Comparison of ENCODE assay signal across 11 cellular contexts in the genomic region with DNA sequence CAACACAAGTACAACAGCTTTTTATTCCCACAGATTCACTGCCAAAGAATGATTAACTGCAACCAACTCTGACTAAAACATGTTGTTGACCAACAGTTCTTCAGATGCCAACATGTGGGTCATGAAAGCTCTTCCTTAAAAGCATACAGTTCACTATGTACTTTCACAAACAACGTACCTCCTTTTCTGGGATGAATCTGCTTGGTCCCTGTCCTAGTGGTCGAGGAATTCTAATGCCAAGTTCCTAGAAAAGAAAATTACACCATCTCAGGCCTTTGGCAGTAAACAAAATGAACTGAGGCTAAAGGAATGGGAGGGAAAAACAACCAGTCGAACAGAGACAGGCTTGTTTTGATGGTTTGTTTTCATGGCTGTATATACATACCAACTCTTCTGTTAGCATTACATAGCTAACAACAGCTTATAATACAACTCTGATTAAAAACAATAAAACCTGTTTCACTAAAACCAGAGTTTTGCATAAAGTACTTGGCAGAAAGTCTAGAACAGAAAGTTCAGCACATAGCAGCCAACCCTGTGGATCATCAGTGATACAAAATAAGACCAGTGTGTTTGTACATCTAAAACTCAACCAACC.
A peak's percentile ranks its signal among the peaks of the same experiment; 100 is the strongest.
DNase-seq lines count a peak whose midpoint lies in the region; ATAC-seq, FAIRE-seq and TF ChIP-seq lines count a peak whose summit lies in the region.
"Had no signal": no experiment of that assay in that cellular context is flagged by ENCODE, and none has a peak within 500 bp of the region (broad histone marks: within the 10 kb centered on the region; RNA-seq: fewer than 3 reads in every experiment).

No MANE protein-coding gene starts in this region.

- H3K9me3 Mint-ChIP-seq in CD4-positive, CD25-positive, alpha-beta regulatory T cell: no peaks in the 10 kb centered on the region
- H3K9me3 Mint-ChIP-seq in astrocyte (ENCODE audit: unreplicated experiment) (no peaks in the 10 kb centered on the region), nephron progenitor cell (no peaks in the 10 kb centered on the region)

- no peaks in the 10 kb centered on the region for H3K27me3 Mint-ChIP-seq in CD4-positive, CD25-positive, alpha-beta regulatory T cell
- no peaks in the 10 kb centered on the region for H3K27me3 Mint-ChIP-seq in astrocyte (ENCODE audit: low read depth, unreplicated experiment)
- H3K27me3 Mint-ChIP-seq in nephron progenitor cell (ENCODE audit: low read depth, poor library complexity): no peaks in the 10 kb centered on the region

- peak overlapping the region; percentile 22 for H3K4me3 ChIP-seq in CD4-positive, CD25-positive, alpha-beta regulatory T cell (ENCODE audit: low read depth, low read length)
- no peak overlapping the region for H3K4me3 ChIP-seq in astrocyte (ENCODE audit: insufficient read depth, low read depth, low read length)
- H3K4me3 ChIP-seq in heart right ventricle: no peak overlapping the region
- peak overlapping the region; percentile 48 for H3K4me3 ChIP-seq in psoas muscle
- H3K4me3 ChIP-seq: BLaER1 treated with 17β-estradiol and CSF1 and Interleukin-3, amounts not matched to agents 10 nM and 100 nM; SJSA1 had no signal

- peaks cover 14 to 51% (median 35%) of the 10 kb centered on the region in 4 donors for H3K4me1 Mint-ChIP-seq in CD4-positive, CD25-positive, alpha-beta regulatory T cell
- H3K4me1 Mint-ChIP-seq in astrocyte (ENCODE audit: low read depth, unreplicated experiment): peaks cover 12% of the 10 kb centered on the region
- H3K4me1 Mint-ChIP-seq in nephron progenitor cell: peaks cover 6% of the 10 kb centered on the region

- H3K79me2 ChIP-seq in astrocyte (ENCODE audit: insufficient read depth, low read length): peaks cover 37% of the 10 kb centered on the region

- H3K27me3 ChIP-seq in CD4-positive, CD25-positive, alpha-beta regulatory T cell (ENCODE audit: control insufficient read depth, insufficient read depth, low read length): no peaks in the 10 kb centered on the region
- H3K27me3 ChIP-seq in astrocyte (ENCODE audit: insufficient read depth, low read length) (no peaks in the 10 kb centered on the region), heart right ventricle (no peaks in the 10 kb centered on the region), psoas muscle (ENCODE audit: insufficient read depth in 3 of 3, low read length in 2 of 3) (no peaks in the 10 kb centered on the region)
- H3K27me3 ChIP-seq: SJSA1 had no signal

- H4K20me1 ChIP-seq in astrocyte (ENCODE audit: insufficient read depth, low read length): peaks cover 35% of the 10 kb centered on the region

- 28 to 34% methylated on average over 3 of the region's 3 CpGs for WGBS in heart right ventricle, 2 donors
- 12 to 17% (median 17%) methylated on average over 3 of the region's 3 CpGs for WGBS in psoas muscle, 3 donors

- H3K4me1 ChIP-seq in CD4-positive, CD25-positive, alpha-beta regulatory T cell (ENCODE audit: control insufficient read depth, insufficient read depth, low read length, poor library complexity, severe bottlenecking): peaks cover 16% of the 10 kb centered on the region
- no peaks in the 10 kb centered on the region for H3K4me1 ChIP-seq in astrocyte (ENCODE audit: insufficient read depth, low read length)
- H3K4me1 ChIP-seq in heart right ventricle: peaks cover 2 to 93% (median 77%) of the 10 kb centered on the region in 9 donors
- H3K4me1 ChIP-seq in psoas muscle: peaks cover 89% of the 10 kb centered on the region
- H3K4me1 ChIP-seq: SJSA1 had no signal

- no peak overlapping the region for H3K9ac ChIP-seq in astrocyte (ENCODE audit: low read length)
- H3K9ac ChIP-seq: BLaER1 treated with 17β-estradiol and CSF1 and Interleukin-3, amounts not matched to agents 10 nM and 100 nM had no signal

- peak; percentile 17 for FAIRE-seq in astrocyte (lab: Jason Lieb, UNC)

- H3K36me3 ChIP-seq in CD4-positive, CD25-positive, alpha-beta regulatory T cell (ENCODE audit: control insufficient read depth, insufficient read depth, low read length): peaks cover 40% of the 10 kb centered on the region
- peaks cover 7% of the 10 kb centered on the region for H3K36me3 ChIP-seq in astrocyte (ENCODE audit: insufficient read depth, low read length)
- peaks cover 0 to 48% (median 10%) of the 10 kb centered on the region in 9 donors for H3K36me3 ChIP-seq in heart right ventricle
- H3K36me3 ChIP-seq in psoas muscle (ENCODE audit: insufficient read depth in 1 of 2, low read depth in 1 of 2): peaks cover 3 to 40% of the 10 kb centered on the region in 2 donors

- H3K36me3 Mint-ChIP-seq in CD4-positive, CD25-positive, alpha-beta regulatory T cell: peaks cover 26% of the 10 kb centered on the region
- H3K36me3 Mint-ChIP-seq in astrocyte (ENCODE audit: low read depth, unreplicated experiment) (peaks cover 2% of the 10 kb centered on the region), nephron progenitor cell (ENCODE audit: low read depth) (peaks cover 9% of the 10 kb centered on the region)

- DNase-seq in CD4-positive, CD25-positive, alpha-beta regulatory T cell: no peak
- DNase-seq in astrocyte (ENCODE audit: low read depth) (peak; percentile 22), heart right ventricle (no peak), psoas muscle (no peak), NCI-H2171 (lab: John Stamatoyannopoulos, UW) (no peak), nephron progenitor cell (no peak)
- DNase-seq: activated T-cell treated with anti-CD3 and anti-CD28 coated beads for 4 hours had no signal

- no peak for ATAC-seq in CD4-positive, CD25-positive, alpha-beta regulatory T cell (ENCODE audit: low read depth in 2 of 2)
- ATAC-seq in heart right ventricle: peak; percentile 17 to 86 (median 35)
- peak; percentile 76 to 96 (median 94) for ATAC-seq in psoas muscle
- no peak for ATAC-seq in HG02678 (IDR thresholded peaks at IDR 0.05; ENCODE audit: unreplicated experiment)
- ATAC-seq in HG03520 (IDR thresholded peaks at IDR 0.05; ENCODE audit: unreplicated experiment): no peak

- H3K27ac Mint-ChIP-seq in CD4-positive, CD25-positive, alpha-beta regulatory T cell: peak overlapping the region in 1 of 3 donors; percentile 15
- H3K27ac Mint-ChIP-seq in astrocyte (ENCODE audit: unreplicated experiment): no peak overlapping the region
- H3K27ac Mint-ChIP-seq in nephron progenitor cell: no peak overlapping the region

- peak overlapping the region in 1 of 4 donors; percentile 39 for H3K4me3 Mint-ChIP-seq in CD4-positive, CD25-positive, alpha-beta regulatory T cell
- no peak overlapping the region for H3K4me3 Mint-ChIP-seq in astrocyte (ENCODE audit: unreplicated experiment)
- no peak overlapping the region for H3K4me3 Mint-ChIP-seq in nephron progenitor cell

- no peak overlapping the region for H3K27ac ChIP-seq in CD4-positive, CD25-positive, alpha-beta regulatory T cell (ENCODE audit: insufficient read depth, low read length, poor library complexity, severe bottlenecking)
- H3K27ac ChIP-seq in astrocyte (ENCODE audit: low read depth, low read length) (no peak overlapping the region), heart right ventricle (peak overlapping the region; percentile 29 to 70 (median 59)), psoas muscle (peak overlapping the region; percentile 97)
- H3K27ac ChIP-seq: BLaER1 treated with 17β-estradiol and CSF1 and Interleukin-3, amounts not matched to agents 10 nM and 100 nM; SJSA1 had no signal

- no peak for TF ChIP-seq CTCF in astrocyte (IDR thresholded peaks at IDR 0.05; ENCODE audit: insufficient read depth, low read depth, low read length)
- TF ChIP-seq CTCF in heart right ventricle (IDR thresholded peaks at IDR 0.05): no peak
- TF ChIP-seq CTCF in psoas muscle (IDR thresholded peaks at IDR 0.05): no peak
- TF ChIP-seq CTCF in nephron progenitor cell (IDR thresholded peaks at IDR 0.05): no peak

- H3K9me3 ChIP-seq in CD4-positive, CD25-positive, alpha-beta regulatory T cell (ENCODE audit: control insufficient read depth in 2 of 2, low read length in 2 of 2): no peaks in the 10 kb centered on the region
- no peaks in the 10 kb centered on the region for H3K9me3 ChIP-seq in astrocyte (ENCODE audit: insufficient read depth, low read depth, low read length)
- H3K9me3 ChIP-seq in heart right ventricle: no peaks in the 10 kb centered on the region
- H3K9me3 ChIP-seq in psoas muscle: no peaks in the 10 kb centered on the region
- H3K9me3 ChIP-seq: BLaER1 treated with 17β-estradiol and CSF1 and Interleukin-3, amounts not matched to agents 10 nM and 100 nM; SJSA1 had no signal

- no peak overlapping the region for H2AFZ ChIP-seq in astrocyte (ENCODE audit: low read depth, low read length)

- no peak overlapping the region for H3K4me2 ChIP-seq in astrocyte (ENCODE audit: low read length)

- intact Hi-C loops in heart right ventricle (cut with DNase I) (loop anchor here in 5 of 10 donors (2.0 to 10.0 kb wide), 8 partner anchors 51 to 373 kb away; a partner anchor contains a TSS), psoas muscle (cut with DNase I) (loop anchor here in 1 of 2 donors (5.0 kb wide), 1 partner anchor 35 kb away; no protein-coding TSS in a partner anchor)

Comparison
In these comparisons a context has a peak if more than half of its experiments do, and no peak if none do; other contexts are left out.
1. ATAC-seq: peak in heart right ventricle (8 of 8) and psoas muscle (4 of 4); none in CD4-positive, CD25-positive, alpha-beta regulatory T cell (0 of 2), HG02678 (single experiment) and HG03520 (single experiment).
2. H3K27ac ChIP-seq: peak in heart right ventricle (10 of 10) and psoas muscle (single experiment); none in CD4-positive, CD25-positive, alpha-beta regulatory T cell (single experiment) and astrocyte (single experiment).
3. H3K4me3 ChIP-seq: peak in CD4-positive, CD25-positive, alpha-beta regulatory T cell (single experiment) and psoas muscle (single experiment); none in astrocyte (single experiment) and heart right ventricle (0 of 10).